15 cellular contexts compared by ENCODE assay signal in genomic region chr22:41405588-41405987, GRCh38. TPM values are rescaled to one million over a fixed set of nuclear protein-coding genes. Genes with fewer than 3 reads are reported as not detected.
DNase-seq lines count a peak whose midpoint lies in the region; ATAC-seq and TF ChIP-seq lines count a peak whose summit lies in the region.
"Had no signal": no experiment of that assay in that cellular context is flagged by ENCODE, and none has a peak within 500 bp of the region (broad histone marks: within the 10 kb centered on the region; RNA-seq: fewer than 3 reads in every experiment).

No MANE protein-coding gene starts in this region.

- intact Hi-C loops in heart right ventricle (cut with DNase I): loop anchor here in 1 of 10 donors (2.0 kb wide), 1 partner anchor 111 kb away; no protein-coding TSS in a partner anchor

- no peak overlapping the region for H2AK5ac ChIP-seq in neuronal stem cell (ENCODE audit: low read depth, low read length)

- H3K79me1 ChIP-seq in neuronal stem cell (ENCODE audit: low read depth, low read length): no peaks in the 10 kb centered on the region

- H3K9me3 ChIP-seq in BLaER1 treated with 17β-estradiol and CSF1 and Interleukin-3, amounts not matched to agents 10 nM and 100 nM (replicated peaks in 1 of 11): no peaks in the 10 kb centered on the region
- H3K9me3 ChIP-seq in heart right ventricle (no peaks in the 10 kb centered on the region), neuronal stem cell (replicated peaks in 1 of 2; ENCODE audit: control insufficient read depth in 2 of 2, insufficient read depth in 1 of 2, low read depth in 1 of 2, low read length in 2 of 2) (no peaks in the 10 kb centered on the region)
- H3K9me3 ChIP-seq: left lung, upper lobe of right lung had no signal

- H3K36me3 ChIP-seq in BLaER1 treated with 17β-estradiol and CSF1 and Interleukin-3, amounts not matched to agents 10 nM and 100 nM: no peaks in the 10 kb centered on the region
- H3K36me3 ChIP-seq in heart right ventricle: no peaks in the 10 kb centered on the region
- H3K36me3 ChIP-seq in neuronal stem cell (replicated peaks in 1 of 2; ENCODE audit: control insufficient read depth in 2 of 2, insufficient read depth in 2 of 2, low read length in 2 of 2): no peaks in the 10 kb centered on the region
- H3K36me3 ChIP-seq: left lung, upper lobe of right lung had no signal

- peak overlapping the region in 4 of 11 experiments; percentile 34 to 56 (median 47); a peak in 5 of 22 replicates for H3K9ac ChIP-seq in BLaER1 treated with 17β-estradiol and CSF1 and Interleukin-3, amounts not matched to agents 10 nM and 100 nM
- no peak overlapping the region for H3K9ac ChIP-seq in neuronal stem cell (ENCODE audit: low read depth, low read length, poor library complexity)

- no peak overlapping the region for H2BK5ac ChIP-seq in neuronal stem cell (ENCODE audit: low read length)

- TF ChIP-seq CTCF in GM13976 (IDR thresholded peaks at IDR 0.05; ENCODE audit: borderline replicate concordance, control extremely low read depth, extremely low read depth, insufficient read depth, missing control alignments): no peak
- no peak for TF ChIP-seq CTCF in heart right ventricle (IDR thresholded peaks at IDR 0.05)

- no peak overlapping the region for H2BK15ac ChIP-seq in neuronal stem cell (ENCODE audit: low read length)

- H3K18ac ChIP-seq in neuronal stem cell (ENCODE audit: low read length): no peak overlapping the region

- H3K4ac ChIP-seq in neuronal stem cell (ENCODE audit: low read length): no peak overlapping the region

- H3K4me3 ChIP-seq in BLaER1 treated with 17β-estradiol and CSF1 and Interleukin-3, amounts not matched to agents 10 nM and 100 nM: no peak overlapping the region
- H3K4me3 ChIP-seq in heart right ventricle: no peak overlapping the region
- H3K4me3 ChIP-seq in neuronal stem cell (ENCODE audit: low read length in 2 of 2): peak overlapping the region in 1 of 2 donors; percentile 28
- H3K4me3 ChIP-seq: left lung, upper lobe of right lung had no signal

- H3K27me3 ChIP-seq in BLaER1 treated with 17β-estradiol and CSF1 and Interleukin-3, amounts not matched to agents 10 nM and 100 nM: no peaks in the 10 kb centered on the region
- no peaks in the 10 kb centered on the region for H3K27me3 ChIP-seq in heart right ventricle
- H3K27me3 ChIP-seq in neuronal stem cell (ENCODE audit: control insufficient read depth in 3 of 3, insufficient read depth in 3 of 3, low read depth in 1 of 3, low read length in 3 of 3): no peaks in the 10 kb centered on the region
- H3K27me3 ChIP-seq: left lung, upper lobe of right lung had no signal

- H4K91ac ChIP-seq in neuronal stem cell (ENCODE audit: low read depth, low read length, poor library complexity): no peak overlapping the region

- H3K4me1 ChIP-seq in BLaER1 treated with 17β-estradiol and CSF1 and Interleukin-3, amounts not matched to agents 10 nM and 100 nM: peaks cover 10 to 68% (median 49%) of the 10 kb centered on the region in 10 experiments
- H3K4me1 ChIP-seq in heart right ventricle (peaks cover 5 to 41% (median 34%) of the 10 kb centered on the region in 9 donors), neuronal stem cell (ENCODE audit: control insufficient read depth in 2 of 2, insufficient read depth in 1 of 2, low read depth in 1 of 2, low read length in 2 of 2) (peaks cover 0 to 2% of the 10 kb centered on the region in 2 donors)

- H3K23ac ChIP-seq in neuronal stem cell (ENCODE audit: low read depth, low read length, poor library complexity): no peak overlapping the region

- no peaks in the 10 kb centered on the region for H4K20me1 ChIP-seq in BLaER1 treated with 17β-estradiol and CSF1 and Interleukin-3, amounts not matched to agents 10 nM and 100 nM

- no peak overlapping the region for H2AFZ ChIP-seq in neuronal stem cell (ENCODE audit: low read length)

- 92% methylated on average over 8 of the region's 8 CpGs for WGBS in heart right ventricle, 2 donors
- WGBS in neuronal stem cell (ENCODE audit: extremely low coverage in 2 of 2, insufficient read length in 2 of 2, insufficient replicate concordance in 1 of 2), 2 donors: no CpG with 5 or more reads among the region's 8 CpGs

- H3K4me2 ChIP-seq in BLaER1 treated with 17β-estradiol and CSF1 and Interleukin-3, amounts not matched to agents 10 nM and 100 nM: peak overlapping the region in 7 of 11 experiments; percentile 5 to 60 (median 50); a peak in 7 of 22 replicates
- H3K4me2 ChIP-seq in neuronal stem cell (ENCODE audit: insufficient read depth, low read length, poor library complexity, severe bottlenecking): no peak overlapping the region

- no peak overlapping the region for H4K8ac ChIP-seq in neuronal stem cell (ENCODE audit: low read depth, low read length)

- no peak overlapping the region for H3K14ac ChIP-seq in neuronal stem cell (ENCODE audit: low read length)

- no peak overlapping the region for H2BK12ac ChIP-seq in neuronal stem cell (ENCODE audit: low read length)

- DNase-seq in GM13976 (ENCODE audit: low spot score) (peak; percentile 68), heart right ventricle (no peak), neuronal stem cell (ENCODE audit: low spot score) (no peak)
- DNase-seq in activated T-cell treated with anti-CD3 and anti-CD28 coated beads, Interleukin-2, amount 50 U/mL, for 48 hours: peak; percentile 66 to 70
- DNase-seq in stimulated activated CD4-positive, alpha-beta T cell treated with anti-CD3 and anti-CD28 coated beads, Interleukin-1b, Interleukin-23, amount 100 ng/mL, for 48 hours: peak; percentile 44
- DNase-seq: activated CD4-positive, CD25-positive, alpha-beta regulatory T cell; H9; left lung; NCI-H1048; posterior cingulate gyrus; small intestine; upper lobe of right lung had no signal

- peak overlapping the region in 3 of 11 experiments; percentile 7 to 45 (median 40); a peak in 2 of 22 replicates for H3K27ac ChIP-seq in BLaER1 treated with 17β-estradiol and CSF1 and Interleukin-3, amounts not matched to agents 10 nM and 100 nM
- H3K27ac ChIP-seq in heart right ventricle (no peak overlapping the region), neuronal stem cell (replicated peaks; ENCODE audit: low read length) (no peak overlapping the region)
- H3K27ac ChIP-seq: left lung, upper lobe of right lung had no signal

- ATAC-seq in GM19397 (IDR thresholded peaks at IDR 0.05; ENCODE audit: unreplicated experiment) (no peak), HG02840 (IDR thresholded peaks at IDR 0.05; ENCODE audit: low FRiP score, unreplicated experiment) (no peak), heart right ventricle (no peak)
- ATAC-seq: left lung, upper lobe of right lung had no signal

- in situ Hi-C loops in GM13976 (cut with MboI; ENCODE audit: low sequenced_read_pairs, unreplicated experiment): no loop called here

- no peak overlapping the region for H2BK120ac ChIP-seq in neuronal stem cell (ENCODE audit: low read depth, low read length)

RNA-seq across cellular contexts. Expression of gene TEF, which starts 23.8 kb away (rescaled TPM):
- 10 to 100 TPM in 9 of 10 donors, 1 to 10 TPM in 1; 8.6 to 29.1 (median 18.4) TPM for total RNA-seq in heart right ventricle
- 10 to 100 TPM in 1 of 2 donors, 1 to 10 TPM in 1; 5.5 to 10.6 TPM for polyA plus RNA-seq in heart right ventricle
- polyA plus RNA-seq in neuronal stem cell (2013, experiment 1 of 2): 15.1 TPM
- polyA plus RNA-seq in neuronal stem cell (2013, experiment 2 of 2): 15.8 TPM

RNA-seq across cellular contexts. Expression of gene TOB2, which starts 41.0 kb away (rescaled TPM):
- total RNA-seq in heart right ventricle: 10 to 100 TPM; 26.4 to 84.9 (median 47.9) TPM
- polyA plus RNA-seq in heart right ventricle: 10 to 100 TPM; 29.2 to 33.8 TPM
- polyA plus RNA-seq in neuronal stem cell (2013, experiment 1 of 2): 30.2 TPM
- 31.5 TPM for polyA plus RNA-seq in neuronal stem cell (2013, experiment 2 of 2)

Comparison
In these comparisons a context has a peak if more than half of its experiments do, and no peak if none do; other contexts are left out.
1. DNase-seq: peak in GM13976 (single experiment), activated T-cell treated with anti-CD3 and anti-CD28 coated beads, Interleukin-2, amount 50 U/mL, for 48 hours (2 of 2) and stimulated activated CD4-positive, alpha-beta T cell treated with anti-CD3 and anti-CD28 coated beads, Interleukin-1b, Interleukin-23, amount 100 ng/mL, for 48 hours (single experiment); none in heart right ventricle (0 of 2) and neuronal stem cell (single experiment).